Comparison of ENCODE assay signal across 1 cellular context in the genomic region with DNA sequence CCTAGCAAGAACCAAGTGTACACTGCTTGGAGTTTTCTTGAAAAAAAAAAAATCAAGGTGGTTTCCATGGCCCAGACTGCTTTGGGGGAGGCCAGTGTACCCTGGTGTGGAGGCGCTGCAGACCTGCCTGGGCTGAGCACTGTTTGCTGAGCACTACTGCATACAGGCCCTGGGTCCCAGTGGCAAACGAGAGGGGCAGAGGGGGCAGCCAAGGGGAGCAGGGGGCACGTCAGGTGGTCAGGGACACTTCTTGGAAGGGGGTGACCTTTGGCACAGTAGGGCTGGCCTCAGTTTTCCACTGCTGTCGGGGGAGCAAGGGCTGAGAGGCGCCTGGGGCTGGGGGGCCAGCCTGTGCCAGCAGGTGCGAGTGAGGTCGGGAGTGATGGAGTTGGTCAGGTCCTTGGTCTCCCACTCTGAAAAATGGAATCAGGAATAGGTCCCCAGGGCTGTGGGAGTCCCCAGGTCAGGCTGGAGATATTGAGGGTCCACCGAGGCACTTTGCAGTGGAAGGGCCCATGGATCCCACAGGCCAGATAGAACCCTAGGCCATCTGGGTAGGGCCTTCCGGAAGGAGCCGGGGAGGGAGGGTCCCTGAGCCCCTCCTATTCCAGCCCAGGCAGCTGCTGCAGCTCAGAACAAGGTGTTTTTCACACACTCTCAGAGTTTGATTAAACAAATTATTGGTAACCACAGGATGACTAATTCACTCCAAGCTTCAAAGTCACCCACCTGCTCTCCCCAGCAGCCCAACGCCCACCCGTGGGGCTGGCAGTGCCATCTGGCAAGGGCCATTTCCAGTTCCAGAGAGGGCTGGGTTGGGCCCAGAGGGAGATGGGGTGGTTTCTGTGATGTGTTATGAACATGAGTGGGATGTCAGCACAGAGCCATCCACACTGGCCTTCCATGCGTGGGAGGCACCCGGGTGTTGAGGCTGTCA.
TF ChIP-seq lines count a peak whose summit lies in the region.

No MANE protein-coding gene starts in this region.

TF ChIP-seq in SK-N-SH, 30 proteins besides CTCF, POLR2A, EP300 and RAD21 (continued from another document):
- TF ChIP-seq RXRA (IDR thresholded peaks at IDR 0.05; ENCODE audit: borderline replicate concordance, low read depth), result no peak
- no peak for TF ChIP-seq CHD2 (IDR thresholded peaks at IDR 0.05; ENCODE audit: low read length, partially characterized antibody)
- TF ChIP-seq, protein P1, sequence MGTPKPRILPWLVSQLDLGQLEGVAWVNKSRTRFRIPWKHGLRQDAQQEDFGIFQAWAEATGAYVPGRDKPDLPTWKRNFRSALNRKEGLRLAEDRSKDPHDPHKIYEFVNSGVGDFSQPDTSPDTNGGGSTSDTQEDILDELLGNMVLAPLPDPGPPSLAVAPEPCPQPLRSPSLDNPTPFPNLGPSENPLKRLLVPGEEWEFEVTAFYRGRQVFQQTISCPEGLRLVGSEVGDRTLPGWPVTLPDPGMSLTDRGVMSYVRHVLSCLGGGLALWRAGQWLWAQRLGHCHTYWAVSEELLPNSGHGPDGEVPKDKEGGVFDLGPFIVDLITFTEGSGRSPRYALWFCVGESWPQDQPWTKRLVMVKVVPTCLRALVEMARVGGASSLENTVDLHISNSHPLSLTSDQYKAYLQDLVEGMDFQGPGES (IDR thresholded peaks at IDR 0.05; ENCODE audit: low read depth, low read length), result no peak
- no peak for TF ChIP-seq NRF1 (IDR thresholded peaks at IDR 0.05; ENCODE audit: low read depth, low read length)
- TF ChIP-seq, protein P2, sequence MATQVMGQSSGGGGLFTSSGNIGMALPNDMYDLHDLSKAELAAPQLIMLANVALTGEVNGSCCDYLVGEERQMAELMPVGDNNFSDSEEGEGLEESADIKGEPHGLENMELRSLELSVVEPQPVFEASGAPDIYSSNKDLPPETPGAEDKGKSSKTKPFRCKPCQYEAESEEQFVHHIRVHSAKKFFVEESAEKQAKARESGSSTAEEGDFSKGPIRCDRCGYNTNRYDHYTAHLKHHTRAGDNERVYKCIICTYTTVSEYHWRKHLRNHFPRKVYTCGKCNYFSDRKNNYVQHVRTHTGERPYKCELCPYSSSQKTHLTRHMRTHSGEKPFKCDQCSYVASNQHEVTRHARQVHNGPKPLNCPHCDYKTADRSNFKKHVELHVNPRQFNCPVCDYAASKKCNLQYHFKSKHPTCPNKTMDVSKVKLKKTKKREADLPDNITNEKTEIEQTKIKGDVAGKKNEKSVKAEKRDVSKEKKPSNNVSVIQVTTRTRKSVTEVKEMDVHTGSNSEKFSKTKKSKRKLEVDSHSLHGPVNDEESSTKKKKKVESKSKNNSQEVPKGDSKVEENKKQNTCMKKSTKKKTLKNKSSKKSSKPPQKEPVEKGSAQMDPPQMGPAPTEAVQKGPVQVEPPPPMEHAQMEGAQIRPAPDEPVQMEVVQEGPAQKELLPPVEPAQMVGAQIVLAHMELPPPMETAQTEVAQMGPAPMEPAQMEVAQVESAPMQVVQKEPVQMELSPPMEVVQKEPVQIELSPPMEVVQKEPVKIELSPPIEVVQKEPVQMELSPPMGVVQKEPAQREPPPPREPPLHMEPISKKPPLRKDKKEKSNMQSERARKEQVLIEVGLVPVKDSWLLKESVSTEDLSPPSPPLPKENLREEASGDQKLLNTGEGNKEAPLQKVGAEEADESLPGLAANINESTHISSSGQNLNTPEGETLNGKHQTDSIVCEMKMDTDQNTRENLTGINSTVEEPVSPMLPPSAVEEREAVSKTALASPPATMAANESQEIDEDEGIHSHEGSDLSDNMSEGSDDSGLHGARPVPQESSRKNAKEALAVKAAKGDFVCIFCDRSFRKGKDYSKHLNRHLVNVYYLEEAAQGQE (IDR thresholded peaks at IDR 0.05; ENCODE audit: low read depth, low read length), result no peak
- TF ChIP-seq POLR2AphosphoS5 (IDR thresholded peaks at IDR 0.05; ENCODE audit: low read depth, low read length), result no peak
- no peak for TF ChIP-seq SIN3A (IDR thresholded peaks at IDR 0.05; ENCODE audit: borderline replicate concordance, low read depth, low read length)
TF ChIP-seq in SK-N-SH: peak in this region for 0.
